1 cellular context compared by ENCODE assay signal in the genomic region with DNA sequence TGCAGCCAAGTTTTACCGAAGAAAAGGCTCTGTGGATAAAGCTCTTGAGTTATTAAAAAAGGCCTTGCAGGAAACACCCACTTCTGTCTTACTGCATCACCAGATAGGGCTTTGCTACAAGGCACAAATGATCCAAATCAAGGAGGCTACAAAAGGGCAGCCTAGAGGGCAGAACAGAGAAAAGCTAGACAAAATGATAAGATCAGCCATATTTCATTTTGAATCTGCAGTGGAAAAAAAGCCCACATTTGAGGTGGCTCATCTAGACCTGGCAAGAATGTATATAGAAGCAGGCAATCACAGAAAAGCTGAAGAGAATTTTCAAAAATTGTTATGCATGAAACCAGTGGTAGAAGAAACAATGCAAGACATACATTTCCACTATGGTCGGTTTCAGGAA.
TF ChIP-seq lines count a peak whose summit lies in the region.

No MANE protein-coding gene starts in this region.

TF ChIP-seq in K562, 482 proteins besides CTCF, POLR2A, EP300 and RAD21:
- TF ChIP-seq MEIS2 (IDR thresholded peaks at IDR 0.05; ENCODE audit: partially characterized antibody) = peak; percentile 36
- TF ChIP-seq, protein P1, sequence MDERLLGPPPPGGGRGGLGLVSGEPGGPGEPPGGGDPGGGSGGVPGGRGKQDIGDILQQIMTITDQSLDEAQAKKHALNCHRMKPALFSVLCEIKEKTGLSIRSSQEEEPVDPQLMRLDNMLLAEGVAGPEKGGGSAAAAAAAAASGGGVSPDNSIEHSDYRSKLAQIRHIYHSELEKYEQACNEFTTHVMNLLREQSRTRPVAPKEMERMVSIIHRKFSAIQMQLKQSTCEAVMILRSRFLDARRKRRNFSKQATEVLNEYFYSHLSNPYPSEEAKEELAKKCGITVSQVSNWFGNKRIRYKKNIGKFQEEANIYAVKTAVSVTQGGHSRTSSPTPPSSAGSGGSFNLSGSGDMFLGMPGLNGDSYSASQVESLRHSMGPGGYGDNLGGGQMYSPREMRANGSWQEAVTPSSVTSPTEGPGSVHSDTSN (CRISPR knock-in tag; IDR thresholded peaks at IDR 0.05; ENCODE audit: low read depth) = no peak
- TF ChIP-seq, protein P1 (tag; conservative IDR thresholded peaks at IDR 0.05; ENCODE audit: low read depth) = peak; percentile 65
- no peak for TF ChIP-seq TBP (optimal IDR thresholded peaks at IDR 0.05; ENCODE audit: low read depth, low read length)
